ENCODE assay signal across 9 cellular contexts in the genomic region with DNA sequence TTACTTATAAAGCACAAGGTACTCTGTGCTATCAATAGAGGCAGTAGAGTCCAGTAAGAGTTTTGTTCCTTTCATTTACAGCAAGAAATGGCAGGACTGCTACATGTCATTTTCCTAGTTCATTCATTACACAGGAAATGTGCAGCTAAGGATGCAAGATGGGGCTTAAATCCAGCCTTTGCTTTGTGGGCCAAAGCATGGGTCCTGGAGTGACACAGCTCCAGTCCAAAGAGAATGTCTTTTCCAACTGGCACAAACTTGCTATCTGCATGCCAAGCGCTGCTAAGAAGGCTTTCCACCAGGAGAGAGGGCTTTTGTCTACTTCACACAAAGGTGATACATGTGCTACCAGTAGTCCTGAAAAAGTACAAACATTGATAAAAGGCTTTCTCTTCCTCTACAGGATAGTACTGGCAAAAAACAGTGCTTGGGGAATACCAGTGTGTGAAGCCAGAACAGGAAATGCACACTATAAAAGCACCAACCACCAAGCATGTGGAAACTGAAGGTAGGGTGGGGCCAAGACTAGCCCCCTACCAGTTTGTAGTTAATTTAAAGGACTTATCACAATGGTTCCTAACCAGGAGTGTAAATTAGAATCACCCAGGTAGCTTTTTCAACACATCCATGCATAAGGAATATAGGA.
DNase-seq lines count a peak whose midpoint lies in the region; ATAC-seq and TF ChIP-seq lines count a peak whose summit lies in the region.
"Had no signal": no experiment of that assay in that cellular context is flagged by ENCODE, and none has a peak within 500 bp of the region (broad histone marks: within the 10 kb centered on the region; RNA-seq: fewer than 3 reads in every experiment).

No MANE protein-coding gene starts in this region.

- intact Hi-C loops in posterior vena cava (cut with DNase I) (no loop called here), tibial artery (cut with DNase I; ENCODE audit: low total_unique reads) (loop anchor here (10.0 kb wide), 1 partner anchor 66 kb away; a partner anchor contains a TSS)

- peak; percentile 71 for ATAC-seq in GM21786 (IDR thresholded peaks at IDR 0.05; ENCODE audit: unreplicated experiment)
- peak; percentile 88 for ATAC-seq in left lobe of liver
- ATAC-seq in HG03342 (IDR thresholded peaks at IDR 0.05; ENCODE audit: unreplicated experiment): no peak

- H3K4me3 ChIP-seq in GM06990 (replicated peaks; ENCODE audit: low read depth, low read length): 0 out of 2 replicates have a peak overlapping the region, but pooled peaks have one; percentile 7
- H3K4me3 ChIP-seq in SK-N-MC: no peak overlapping the region
- no peak overlapping the region for H3K4me3 ChIP-seq in tibial artery
- H3K4me3 ChIP-seq: dorsolateral prefrontal cortex had no signal

- H3K36me3 ChIP-seq in GM06990 (ENCODE audit: control insufficient read depth, insufficient read depth, low read length): no peaks in the 10 kb centered on the region
- H3K36me3 ChIP-seq in SK-N-MC (ENCODE audit: insufficient read depth, low read length): peaks cover 15% of the 10 kb centered on the region; the same call in 1 of the 2 replicates
- H3K36me3 ChIP-seq in tibial artery: peaks cover 0 to 13% (median 0%) of the 10 kb centered on the region in 3 donors

- H3K9ac ChIP-seq in SK-N-MC (ENCODE audit: insufficient read length): no peak overlapping the region

- DNase-seq in GM06990 (ENCODE audit: extremely low read depth, insufficient read length) (no peak), SK-N-MC (ENCODE audit: low read depth, low spot score) (no peak), left lobe of liver (ENCODE audit: low spot score) (no peak), posterior vena cava (ENCODE audit: low spot score) (no peak), tibial artery (no peak)
- DNase-seq in activated CD8-positive, alpha-beta memory T cell treated with anti-CD3 and anti-CD28 coated beads, Interleukin-2, amount 50 U/mL, for 48 hours: no peak

- H3K27ac ChIP-seq in SK-N-MC (peak overlapping the region; percentile 74; the same call in 1 of the 2 replicates), tibial artery (no peak overlapping the region)

- TF ChIP-seq CTCF in GM06990 (IDR thresholded peaks at IDR 0.05; ENCODE audit: insufficient read depth, low read length, poor library complexity, severe bottlenecking) (no peak), tibial artery (IDR thresholded peaks at IDR 0.05) (no peak)

- H3K9me3 ChIP-seq in SK-N-MC (ENCODE audit: low read depth, low read length) (no peaks in the 10 kb centered on the region), tibial artery (no peaks in the 10 kb centered on the region)

- peaks cover 0 to 15% (median 5%) of the 10 kb centered on the region in 4 donors for H3K4me1 ChIP-seq in tibial artery

- H3K27me3 ChIP-seq in GM06990 (replicated peaks; ENCODE audit: control insufficient read depth, insufficient read depth, low read length) (no peaks in the 10 kb centered on the region), tibial artery (no peaks in the 10 kb centered on the region)
- H3K27me3 ChIP-seq: dorsolateral prefrontal cortex had no signal
